ENCODE assay signal across 27 cellular contexts in the genomic region with DNA sequence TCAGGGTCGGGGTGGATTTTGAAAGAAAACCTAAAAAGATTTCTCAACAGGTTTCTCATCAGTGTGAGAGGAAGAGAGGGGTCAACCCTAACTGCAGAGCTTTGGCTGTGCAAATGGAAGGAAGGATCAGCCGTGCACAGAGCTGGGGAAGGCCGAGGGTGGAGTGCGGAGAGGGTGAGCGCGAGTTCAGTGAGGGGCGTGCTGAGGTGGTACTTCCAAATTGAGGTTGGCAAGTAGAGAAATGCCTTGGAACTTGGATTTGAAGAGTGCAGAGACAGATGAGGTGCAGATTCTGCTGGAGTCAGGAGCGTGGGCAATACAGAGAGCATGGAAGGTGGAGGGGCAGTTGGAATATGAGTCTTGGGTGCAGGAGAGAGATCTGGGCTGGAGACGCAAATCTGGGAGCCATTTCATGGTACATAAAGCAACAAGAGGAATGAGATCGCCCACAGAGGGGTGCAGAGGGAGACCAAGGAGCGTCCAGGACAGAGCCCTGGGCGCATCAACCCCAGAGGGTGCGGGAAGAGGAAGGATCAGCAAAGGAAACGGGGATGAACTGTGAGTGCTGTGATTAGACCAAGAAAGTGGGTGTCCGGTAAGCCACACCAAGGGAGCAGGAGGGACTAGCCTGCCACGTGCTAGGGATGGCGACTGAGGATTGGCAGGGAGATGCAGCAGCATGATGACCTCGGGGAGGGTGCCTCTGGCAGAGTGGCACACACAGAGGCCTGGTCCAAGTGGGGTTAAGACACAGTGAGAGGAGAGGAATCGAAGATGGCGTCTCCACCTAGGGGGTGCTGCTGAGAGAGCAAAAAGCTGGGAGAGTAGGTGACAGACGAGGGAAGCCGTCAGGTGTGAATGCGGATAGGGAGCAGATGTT.
DNase-seq lines count a peak whose midpoint lies in the region; ATAC-seq and TF ChIP-seq lines count a peak whose summit lies in the region.
"Had no signal": no experiment of that assay in that cellular context is flagged by ENCODE, and none has a peak within 500 bp of the region (broad histone marks: within the 10 kb centered on the region; RNA-seq: fewer than 3 reads in every experiment).

No MANE protein-coding gene starts in this region.

- TF ChIP-seq CTCF in WTC11 (IDR thresholded peaks at IDR 0.05) = no peak
- no peak for TF ChIP-seq CTCF in neural crest cell (conservative IDR thresholded peaks at IDR 0.05)
- TF ChIP-seq CTCF in type B pancreatic cell (conservative IDR thresholded peaks at IDR 0.05) = no peak

- H3K27me3 Mint-ChIP-seq in WTC11 (ENCODE audit: low read depth) = peaks cover 4% of the 10 kb centered on the region
- no peaks in the 10 kb centered on the region for H3K27me3 Mint-ChIP-seq in neural crest cell (ENCODE audit: low read depth)
- no peaks in the 10 kb centered on the region for H3K27me3 Mint-ChIP-seq in type B pancreatic cell
- peaks cover 3 to 10% of the 10 kb centered on the region in 2 donors for H3K27me3 Mint-ChIP-seq in CD4-positive, alpha-beta memory T cell

- no peak for ATAC-seq in Right ventricle myocardium superior (ENCODE audit: poor library complexity)
- no peak for ATAC-seq in left ventricle myocardium superior
- no peak for ATAC-seq in WTC11
- no peak for ATAC-seq in HG03095 (IDR thresholded peaks at IDR 0.05; ENCODE audit: unreplicated experiment)
- ATAC-seq: activated CD8-positive, alpha-beta T cell treated with anti-CD3 and anti-CD28 coated beads, Interleukin-2, amount 10 ng/mL, durations not matched to agents 7 days and 5 days; activated T-cell treated with anti-CD3 and anti-CD28 coated beads, Interleukin-2, amount 50 U/mL, for 4 hours; effector memory CD8-positive, alpha-beta T cell; esophagus mucosa; heart left ventricle had no signal

- no peaks in the 10 kb centered on the region for H3K9me3 ChIP-seq in CD4-positive, alpha-beta memory T cell (ENCODE audit: control insufficient read depth in 1 of 2, low read length in 2 of 2)
- H3K9me3 ChIP-seq: neutrophil had no signal

- H3K4me1 ChIP-seq in CD4-positive, alpha-beta memory T cell (ENCODE audit: insufficient read depth, low read length) = no peaks in the 10 kb centered on the region

- POLR2A ChIA-PET in WTC11 (lab: Charles Lee) = no interaction called here
- POLR2A ChIA-PET in CD4-positive, alpha-beta memory T cell (lab: Charles Lee; ENCODE audit: partially characterized antibody) = no interaction called here

- H3K4me3 Mint-ChIP-seq in WTC11 (no peak overlapping the region), neural crest cell (no peak overlapping the region), type B pancreatic cell (no peak overlapping the region)
- H3K4me3 Mint-ChIP-seq in CD4-positive, alpha-beta memory T cell = no peak overlapping the region
- H3K4me3 Mint-ChIP-seq: activated CD8-positive, alpha-beta T cell treated with anti-CD3 and anti-CD28 coated beads, Interleukin-2, amount 10 ng/mL, durations not matched to agents 7 days and 5 days; activated naive CD4-positive, alpha-beta T cell treated with anti-CD3 and anti-CD28 coated beads, Interleukin-2, amount 50 U/mL, for 24 hours; activated T-cell treated with anti-CD3 and anti-CD28 coated beads, Interleukin-2, amount 50 U/mL, for 4 hours; effector memory CD8-positive, alpha-beta T cell had no signal

- no peak overlapping the region for H3K27ac ChIP-seq in CD4-positive, alpha-beta memory T cell (ENCODE audit: low read depth, low read length)
- H3K27ac ChIP-seq: heart left ventricle, KMS-11, neutrophil, SK-N-MC had no signal

- H3K36me3 ChIP-seq in CD4-positive, alpha-beta memory T cell (ENCODE audit: insufficient read depth, low read length) = no peaks in the 10 kb centered on the region
- H3K36me3 ChIP-seq: heart left ventricle, neutrophil had no signal

- no peak overlapping the region for H3K27ac Mint-ChIP-seq in WTC11
- peak overlapping the region; percentile 43 for H3K27ac Mint-ChIP-seq in neural crest cell (ENCODE audit: unreplicated experiment)
- no peak overlapping the region for H3K27ac Mint-ChIP-seq in type B pancreatic cell
- H3K27ac Mint-ChIP-seq in CD4-positive, alpha-beta memory T cell = peak overlapping the region in 1 of 7 donors; percentile 65
- H3K27ac Mint-ChIP-seq: activated CD8-positive, alpha-beta T cell treated with anti-CD3 and anti-CD28 coated beads, Interleukin-2, amount 10 ng/mL, durations not matched to agents 7 days and 5 days; activated naive CD4-positive, alpha-beta T cell treated with anti-CD3 and anti-CD28 coated beads, Interleukin-2, amount 50 U/mL, for 24 hours; effector memory CD8-positive, alpha-beta T cell had no signal

- intact Hi-C loops in Right ventricle myocardium superior (cut with DNase I) = no loop called here
- intact Hi-C loops in left ventricle myocardium superior (cut with micrococcal nuclease) = loop anchor here (10.0 kb wide), 1 partner anchor 115 kb away; no protein-coding TSS in a partner anchor
- intact Hi-C loops in CD4-positive, alpha-beta memory T cell (cut with micrococcal nuclease) = no loop called here

- no peak overlapping the region for H3K4me3 ChIP-seq in CD4-positive, alpha-beta memory T cell (ENCODE audit: low read length in 2 of 2)
- H3K4me3 ChIP-seq: heart left ventricle, SK-N-MC had no signal

- H3K4me1 Mint-ChIP-seq in WTC11 (peaks cover 32% of the 10 kb centered on the region), neural crest cell (peaks cover 22% of the 10 kb centered on the region), type B pancreatic cell (ENCODE audit: unreplicated experiment) (peaks cover 4% of the 10 kb centered on the region)
- H3K4me1 Mint-ChIP-seq in CD4-positive, alpha-beta memory T cell = no peaks in the 10 kb centered on the region
- H3K4me1 Mint-ChIP-seq: activated naive CD4-positive, alpha-beta T cell treated with anti-CD3 and anti-CD28 coated beads, Interleukin-2, amount 50 U/mL, for 24 hours had no signal

- DNase-seq in Right ventricle myocardium superior = peak; percentile 20
- DNase-seq in left ventricle myocardium superior = no peak
- peak; percentile 7 for DNase-seq in WTC11 (ENCODE audit: low spot score)
- no peak for DNase-seq in neural crest cell (ENCODE audit: low read depth, low spot score)
- peak; percentile 49 for DNase-seq in type B pancreatic cell (ENCODE audit: extremely low spot score, unreplicated experiment)
- no peak for DNase-seq in CD4-positive, alpha-beta memory T cell
- no peak for DNase-seq in NCI-H2171 treated with DMSO at 0.1 percent for 48 hours (lab: John Stamatoyannopoulos, UW)
- DNase-seq: activated CD8-positive, alpha-beta T cell treated with anti-CD3 and anti-CD28 coated beads, Interleukin-2, amount 10 ng/mL, durations not matched to agents 7 days and 5 days; activated T-cell treated with anti-CD3 and anti-CD28 coated beads, Interleukin-2, amount 50 U/mL, for 4 hours; cortex of kidney; DMS53; effector memory CD8-positive, alpha-beta T cell; foreskin fibroblast; mesenchymal stem cell; NCI-H1436; NCI-H446; NCI-H774; RPMI8226; stimulated activated CD4-positive, alpha-beta T cell treated with anti-CD3 and anti-CD28 coated beads, Interleukin-2, amount 100 ng/mL, for 48 hours; trophoblast cell had no signal

- H3K36me3 Mint-ChIP-seq in WTC11 (peaks cover 5% of the 10 kb centered on the region), neural crest cell (ENCODE audit: low read depth) (peaks cover 3% of the 10 kb centered on the region), type B pancreatic cell (no peaks in the 10 kb centered on the region)
- no peaks in the 10 kb centered on the region for H3K36me3 Mint-ChIP-seq in CD4-positive, alpha-beta memory T cell
- H3K36me3 Mint-ChIP-seq: activated naive CD4-positive, alpha-beta T cell treated with anti-CD3 and anti-CD28 coated beads, Interleukin-2, amount 50 U/mL, for 24 hours had no signal

- no peaks in the 10 kb centered on the region for H3K27me3 ChIP-seq in CD4-positive, alpha-beta memory T cell (ENCODE audit: insufficient read depth, low read length)
- H3K27me3 ChIP-seq: neutrophil had no signal

- CTCF ChIA-PET in WTC11 (lab: Charles Lee) = interaction anchor here (1.0 kb wide), 1 partner anchor 11 kb away, joined by 3 read pairs; no protein-coding TSS in a partner anchor
- CTCF ChIA-PET in CD4-positive, alpha-beta memory T cell (lab: Charles Lee; ENCODE audit: partially characterized antibody) = no interaction called here

- H3K9me3 Mint-ChIP-seq in WTC11 (peaks cover 22% of the 10 kb centered on the region), neural crest cell (peaks cover 3% of the 10 kb centered on the region), type B pancreatic cell (peaks cover 7% of the 10 kb centered on the region)
- H3K9me3 Mint-ChIP-seq in CD4-positive, alpha-beta memory T cell = peaks cover 0 to 17% (median 7%) of the 10 kb centered on the region in 8 donors
- H3K9me3 Mint-ChIP-seq: activated naive CD4-positive, alpha-beta T cell treated with anti-CD3 and anti-CD28 coated beads, Interleukin-2, amount 50 U/mL, for 24 hours had no signal

TF ChIP-seq in WTC11, 78 proteins besides CTCF, POLR2A, EP300 and RAD21 (continues in another document):
- TF ChIP-seq, protein P1, sequence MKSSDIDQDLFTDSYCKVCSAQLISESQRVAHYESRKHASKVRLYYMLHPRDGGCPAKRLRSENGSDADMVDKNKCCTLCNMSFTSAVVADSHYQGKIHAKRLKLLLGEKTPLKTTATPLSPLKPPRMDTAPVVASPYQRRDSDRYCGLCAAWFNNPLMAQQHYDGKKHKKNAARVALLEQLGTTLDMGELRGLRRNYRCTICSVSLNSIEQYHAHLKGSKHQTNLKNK (CRISPR knock-in tag; IDR thresholded peaks at IDR 0.05) = no peak
- TF ChIP-seq NR3C1 (CRISPR knock-in tag; conservative IDR thresholded peaks at IDR 0.05; ENCODE audit: low read depth) = no peak
- no peak for TF ChIP-seq ZNF396 (CRISPR knock-in tag; IDR thresholded peaks at IDR 0.05; ENCODE audit: borderline replicate concordance)
- TF ChIP-seq ZNF121 (CRISPR knock-in tag; IDR thresholded peaks at IDR 0.05) = no peak
- no peak for TF ChIP-seq RORB (CRISPR knock-in tag; IDR thresholded peaks at IDR 0.05)
- TF ChIP-seq JAZF1 (CRISPR knock-in tag; IDR thresholded peaks at IDR 0.05) = no peak
- TF ChIP-seq SMAD3 (CRISPR knock-in tag; IDR thresholded peaks at IDR 0.05; ENCODE audit: borderline replicate concordance) = no peak
- no peak for TF ChIP-seq GRHL2 (CRISPR knock-in tag; IDR thresholded peaks at IDR 0.05; ENCODE audit: insufficient replicate concordance, severe bottlenecking)
- no peak for TF ChIP-seq OVOL2 (CRISPR knock-in tag; IDR thresholded peaks at IDR 0.05; ENCODE audit: borderline replicate concordance)
- TF ChIP-seq FOXK1 (CRISPR knock-in tag; IDR thresholded peaks at IDR 0.05) = no peak

Comparison
In these comparisons a context has a peak if more than half of its experiments do, and no peak if none do; other contexts are left out.
1. DNase-seq: peak in Right ventricle myocardium superior (single experiment), WTC11 (single experiment) and type B pancreatic cell (single experiment); none in left ventricle myocardium superior (single experiment), neural crest cell (single experiment), CD4-positive, alpha-beta memory T cell (0 of 5) and NCI-H2171 treated with DMSO at 0.1 percent for 48 hours (single experiment).